ENCODE assay signal across 11 cellular contexts in the genomic region with DNA sequence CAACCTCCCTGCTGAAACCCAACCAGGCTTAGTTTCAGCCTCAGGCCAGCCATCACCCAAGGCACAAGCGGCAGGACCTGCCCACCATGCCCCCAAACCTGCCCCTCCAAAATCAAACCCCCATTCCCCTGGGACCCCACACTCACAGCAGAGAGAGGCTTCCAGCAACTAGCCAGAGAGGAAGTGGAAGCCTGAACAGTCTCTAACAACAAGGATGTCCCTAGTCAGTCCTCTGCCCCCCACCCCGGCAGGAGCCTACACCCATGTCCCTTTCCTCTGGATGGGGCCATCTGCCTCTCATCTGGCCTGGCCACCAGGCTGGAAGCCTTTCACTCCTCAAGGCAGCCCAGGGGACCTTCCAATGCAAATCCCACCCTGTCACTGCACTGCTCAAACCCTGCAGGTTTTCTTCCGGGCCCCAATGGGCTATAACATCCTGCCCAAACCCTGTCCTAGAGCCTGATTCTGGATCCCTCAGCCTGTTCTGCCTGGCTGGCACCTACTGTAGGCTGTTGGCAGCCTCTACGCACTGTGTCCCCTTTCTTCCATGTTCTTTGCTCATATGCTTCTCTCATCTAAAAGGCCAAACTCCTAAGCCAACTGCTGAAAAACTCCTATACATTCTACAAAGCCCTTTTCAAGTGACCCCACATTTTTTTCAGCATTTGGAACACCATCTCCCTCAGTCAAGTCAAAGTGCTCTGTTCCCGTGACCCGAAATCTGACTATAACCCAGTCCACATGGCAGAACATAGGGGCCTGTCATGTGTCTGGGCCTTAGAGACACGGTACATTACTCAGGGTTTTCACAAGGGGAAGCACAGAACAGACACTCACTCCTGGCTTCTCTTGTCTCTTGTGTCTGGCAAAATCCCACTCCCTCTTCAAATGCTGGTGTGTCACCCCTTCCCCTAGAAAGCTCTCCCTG.
DNase-seq lines count a peak whose midpoint lies in the region; ATAC-seq, FAIRE-seq and TF ChIP-seq lines count a peak whose summit lies in the region.
"Had no signal": no experiment of that assay in that cellular context is flagged by ENCODE, and none has a peak within 500 bp of the region (broad histone marks: within the 10 kb centered on the region; RNA-seq: fewer than 3 reads in every experiment).

No MANE protein-coding gene starts in this region.

- peak; percentile 58 for FAIRE-seq in bronchial epithelial cell (lab: Jason Lieb, UNC)

- no peaks in the 10 kb centered on the region for H3K9me3 Mint-ChIP-seq in activated CD8-positive, alpha-beta T cell treated with anti-CD3 and anti-CD28 coated beads for 36 hours
- H3K9me3 Mint-ChIP-seq: natural killer cell treated with Interleukin-12 subunit alpha and Interleukin-12 subunit beta and Interleukin-15 and Interleukin-18, amount 100 ng/mL, for 72 hours had no signal

- CTCF ChIA-PET in activated CD8-positive, alpha-beta T cell treated with anti-CD3 and anti-CD28 coated beads for 36 hours (lab: Charles Lee) = no interaction called here

- no peak overlapping the region for H3K27ac Mint-ChIP-seq in activated CD8-positive, alpha-beta T cell treated with anti-CD3 and anti-CD28 coated beads for 36 hours
- H3K27ac Mint-ChIP-seq: natural killer cell treated with Interleukin-12 subunit alpha and Interleukin-12 subunit beta and Interleukin-15 and Interleukin-18, amount 100 ng/mL, for 72 hours had no signal

- no peaks in the 10 kb centered on the region for H3K36me3 Mint-ChIP-seq in activated CD8-positive, alpha-beta T cell treated with anti-CD3 and anti-CD28 coated beads for 36 hours (ENCODE audit: low read depth)
- H3K36me3 Mint-ChIP-seq: natural killer cell treated with Interleukin-12 subunit alpha and Interleukin-12 subunit beta and Interleukin-15 and Interleukin-18, amount 100 ng/mL, for 72 hours had no signal

- H3K4me3 ChIP-seq in HAP-1 (peak overlapping the region; percentile 31), bronchial epithelial cell (ENCODE audit: low read depth, low read length) (no peak overlapping the region), spleen (no peak overlapping the region)

- DNase-seq in HAP-1 (ENCODE audit: low spot score in 2 of 2) (no peak), bronchial epithelial cell (ENCODE audit: low read depth) (no peak), spleen (no peak), NCI-H2196 treated with DMSO at 0.1 percent for 48 hours (lab: John Stamatoyannopoulos, UW; ENCODE audit: unreplicated experiment) (no peak)
- no peak for DNase-seq in activated CD8-positive, alpha-beta T cell treated with anti-CD3 and anti-CD28 coated beads for 36 hours
- no peak for DNase-seq in activated T-cell treated with anti-CD3 and anti-CD28 coated beads, Interleukin-2, amount 50 U/mL, for 48 hours
- DNase-seq in activated CD8-positive, alpha-beta memory T cell treated with anti-CD3 and anti-CD28 coated beads, Interleukin-2, amount 50 U/mL, for 48 hours = no peak
- DNase-seq: DND-41 had no signal

- no peak for TF ChIP-seq POLR2A in spleen (IDR thresholded peaks at IDR 0.05)

- POLR2A ChIA-PET in activated CD8-positive, alpha-beta T cell treated with anti-CD3 and anti-CD28 coated beads for 36 hours (lab: Charles Lee) = no interaction called here

- ATAC-seq in activated CD8-positive, alpha-beta T cell treated with anti-CD3 and anti-CD28 coated beads for 36 hours = no peak

- no peak overlapping the region for H3K4me3 Mint-ChIP-seq in activated CD8-positive, alpha-beta T cell treated with anti-CD3 and anti-CD28 coated beads for 36 hours
- H3K4me3 Mint-ChIP-seq: natural killer cell treated with Interleukin-12 subunit alpha and Interleukin-12 subunit beta and Interleukin-15 and Interleukin-18, amount 100 ng/mL, for 72 hours had no signal

- intact Hi-C loops in spleen (cut with DNase I; ENCODE audit: low total_unique reads) = no loop called here
- intact Hi-C loops in activated CD8-positive, alpha-beta T cell treated with anti-CD3 and anti-CD28 coated beads for 36 hours (cut with micrococcal nuclease) = no loop called here

- no peaks in the 10 kb centered on the region for H3K4me1 Mint-ChIP-seq in activated CD8-positive, alpha-beta T cell treated with anti-CD3 and anti-CD28 coated beads for 36 hours (ENCODE audit: low read depth)

- no peaks in the 10 kb centered on the region for H3K27me3 Mint-ChIP-seq in activated CD8-positive, alpha-beta T cell treated with anti-CD3 and anti-CD28 coated beads for 36 hours
- H3K27me3 Mint-ChIP-seq: natural killer cell treated with Interleukin-12 subunit alpha and Interleukin-12 subunit beta and Interleukin-15 and Interleukin-18, amount 100 ng/mL, for 72 hours had no signal

- no peaks in the 10 kb centered on the region for H3K9me3 ChIP-seq in HAP-1
- no peaks in the 10 kb centered on the region for H3K9me3 ChIP-seq in spleen

- in situ Hi-C loops in HAP-1 (cut with MboI; ENCODE audit: low sequenced_read_pairs) = no loop called here

- H3K4me1 ChIP-seq in HAP-1 (peaks cover 46% of the 10 kb centered on the region), spleen (peaks cover 9 to 64% (median 32%) of the 10 kb centered on the region in 6 donors)

- H3K27ac ChIP-seq in layer of hippocampus (ENCODE audit: low read depth, low read length) (peak overlapping the region; percentile 68), spleen (peak overlapping the region in 7 of 8 donors; percentile 44 to 74 (median 65))
- H3K27ac ChIP-seq: HL-60 had no signal

- WGBS in spleen, 5 donors = 79 to 84% (median 82%) methylated on average over 7 of the region's 7 CpGs

- TF ChIP-seq CTCF in bronchial epithelial cell (IDR thresholded peaks at IDR 0.05; ENCODE audit: insufficient read depth, low read length, severe bottlenecking) = no peak
- no peak for TF ChIP-seq CTCF in spleen (IDR thresholded peaks at IDR 0.05 in 8 of 11, conservative IDR thresholded peaks at IDR 0.05 in 3 of 11)
- no peak for TF ChIP-seq CTCF in activated CD8-positive, alpha-beta T cell treated with anti-CD3 and anti-CD28 coated beads for 36 hours (IDR thresholded peaks at IDR 0.05)

- H3K27me3 ChIP-seq in HAP-1 (ENCODE audit: low read depth) (no peaks in the 10 kb centered on the region), bronchial epithelial cell (ENCODE audit: control insufficient read depth, insufficient read depth, low read length) (no peaks in the 10 kb centered on the region), layer of hippocampus (ENCODE audit: control insufficient read depth, insufficient read depth, low read length) (no peaks in the 10 kb centered on the region), spleen (replicated peaks in 1 of 7) (no peaks in the 10 kb centered on the region)

- no peaks in the 10 kb centered on the region for H3K36me3 ChIP-seq in HAP-1 (replicated peaks)
- H3K36me3 ChIP-seq in bronchial epithelial cell (ENCODE audit: control insufficient read depth, insufficient read depth, low read length) = no peaks in the 10 kb centered on the region
- H3K36me3 ChIP-seq in spleen = peaks cover 0 to 74% (median 9%) of the 10 kb centered on the region in 6 donors
